8 cellular contexts compared by ENCODE assay signal in the genomic region with DNA sequence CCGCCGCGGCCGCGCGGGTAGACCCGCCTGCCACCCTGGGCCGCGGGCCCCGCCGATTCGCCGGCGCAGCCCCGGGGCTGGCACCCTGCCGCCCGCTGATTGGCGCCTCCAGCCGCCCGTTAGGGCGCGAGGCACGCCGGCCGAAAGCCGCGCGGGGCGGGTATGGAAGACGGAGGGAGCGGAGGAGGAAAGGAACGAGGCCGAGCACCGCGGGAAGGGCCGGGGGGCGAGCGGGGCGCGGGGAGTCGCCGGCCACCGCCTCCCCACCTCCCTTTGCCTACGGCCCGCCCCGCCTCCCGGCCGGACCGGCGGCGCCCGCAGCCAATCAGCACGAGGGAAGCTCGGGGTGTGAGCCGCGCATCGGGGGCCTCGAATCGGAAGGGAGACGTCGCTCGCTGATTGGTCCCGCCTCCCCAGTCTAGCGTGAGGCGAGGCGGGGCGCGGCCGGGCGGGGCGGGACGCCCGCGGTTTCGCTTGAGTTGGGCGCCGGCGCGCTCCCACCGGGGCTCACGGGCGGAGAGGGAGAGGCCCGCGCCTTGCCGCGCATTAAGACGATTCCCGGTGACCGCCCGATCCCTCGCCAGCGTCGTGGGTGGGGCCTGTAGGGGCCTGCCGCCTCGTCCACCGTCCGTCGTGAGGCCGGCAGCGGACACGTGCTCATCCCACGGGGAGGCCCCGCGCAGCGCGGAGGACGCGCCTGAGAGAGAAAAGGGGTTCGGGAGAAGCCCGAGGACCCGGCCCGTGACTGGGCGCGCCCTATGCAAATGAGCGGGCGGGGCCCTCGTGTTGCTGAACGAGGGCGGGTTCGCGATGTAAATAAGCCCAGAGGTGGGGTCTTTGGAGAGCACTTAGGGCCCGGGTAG. TPM values are rescaled to one million over a fixed set of nuclear protein-coding genes. Genes with fewer than 3 reads are reported as not detected.
A peak's percentile ranks its signal among the peaks of the same experiment; 100 is the strongest.
DNase-seq lines count a peak whose midpoint lies in the region; ATAC-seq and TF ChIP-seq lines count a peak whose summit lies in the region.

No MANE protein-coding gene starts in this region.

- peak; percentile 77 for TF ChIP-seq POLR2A in GM19099 (IDR thresholded peaks at IDR 0.05; ENCODE audit: extremely low read depth, insufficient read length, low read depth)

- DNase-seq in AG20443 (ENCODE audit: low spot score) (peak; percentile 97), NCI-H446 treated with DMSO at 0.1 percent for 48 hours (lab: John Stamatoyannopoulos, UW) (peak; percentile 91), cerebellum (ENCODE audit: low spot score) (peak; percentile 96), kidney glomerular epithelial cell (lab: John Stamatoyannopoulos, UW) (peak; percentile 95)
- peak; percentile 91 for DNase-seq in activated CD4-positive, alpha-beta T cell treated with anti-CD3 and anti-CD28 coated beads for 1 hour
- DNase-seq in stimulated activated CD4-positive, alpha-beta T cell treated with anti-CD3 and anti-CD28 coated beads, Interleukin-15, amount 100 ng/mL, for 48 hours (ENCODE audit: low read depth in 2 of 2) = peak; percentile 93

- ATAC-seq in HG03378 (IDR thresholded peaks at IDR 0.05; ENCODE audit: unreplicated experiment) = peak; percentile 81

RNA-seq across cellular contexts. Expression of a gene that starts 0.6 kb away (rescaled TPM):
- total RNA-seq in cerebellum = 65.2 TPM

Comparison
In these comparisons a context has a peak if more than half of its experiments do, and no peak if none do; other contexts are left out.
1. Peak in every context shown above with its lines: DNase-seq and ATAC-seq.